Comparison of ENCODE assay signal across 20 cellular contexts in genomic region chr6:11909696-11910132, GRCh38.
DNase-seq lines count a peak whose midpoint lies in the region; ATAC-seq and TF ChIP-seq lines count a peak whose summit lies in the region.
"Had no signal": no experiment of that assay in that cellular context is flagged by ENCODE, and none has a peak within 500 bp of the region (broad histone marks: within the 10 kb centered on the region; RNA-seq: fewer than 3 reads in every experiment).

No MANE protein-coding gene starts in this region.

- H3K4me3 Mint-ChIP-seq in activated T-helper 1 cell treated with anti-CD3 and anti-CD28 coated beads, Interleukin-12 subunit alpha, Interleukin-12 subunit beta, Interleukin-2, Interleukin-4 antibody, amounts not matched to agents 30 ng/mL and 10 ng/mL and 1 ng/mL, durations not matched to agents 14 hours and 24 hours and 36 hours, result no peak overlapping the region
- H3K4me3 Mint-ChIP-seq in stimulated activated naive B cell treated with anti-CD40 and anti-IgM and Interleukin-4, amounts not matched to agents 10 μg/mL and 1 μg/mL and 100 μg/mL, for 72 hours, result no peak overlapping the region
- H3K4me3 Mint-ChIP-seq: CD4-positive, alpha-beta memory T cell; nephron progenitor cell had no signal

- in situ Hi-C loops in brain microvascular endothelial cell (cut with HindIII; ENCODE audit: low pct_ligation_motif_present, low sequenced_read_pairs), result no loop called here

- H3K27me3 ChIP-seq in brain microvascular endothelial cell (replicated peaks) (no peaks in the 10 kb centered on the region), mesendoderm (ENCODE audit: insufficient read depth, low read length, poor library complexity) (no peaks in the 10 kb centered on the region)
- H3K27me3 ChIP-seq: vagina had no signal

- TF ChIP-seq CTCF in AG10803 (conservative IDR thresholded peaks at IDR 0.05; ENCODE audit: low read length) (no peak), brain microvascular endothelial cell (IDR thresholded peaks at IDR 0.05; ENCODE audit: low read depth, low read length, missing control alignments) (no peak)

- H3K9me3 Mint-ChIP-seq in activated T-helper 1 cell treated with anti-CD3 and anti-CD28 coated beads, Interleukin-12 subunit alpha, Interleukin-12 subunit beta, Interleukin-2, Interleukin-4 antibody, amounts not matched to agents 30 ng/mL and 10 ng/mL and 1 ng/mL, durations not matched to agents 14 hours and 24 hours and 36 hours, result peaks cover 3% of the 10 kb centered on the region
- peaks cover 0 to 2% of the 10 kb centered on the region in 2 donors for H3K9me3 Mint-ChIP-seq in stimulated activated naive B cell treated with anti-CD40 and anti-IgM and Interleukin-4, amounts not matched to agents 10 μg/mL and 1 μg/mL and 100 μg/mL, for 72 hours

- H2BK5ac ChIP-seq in mesendoderm (ENCODE audit: low read length), result no peak overlapping the region

- no peak overlapping the region for H4K5ac ChIP-seq in mesendoderm (ENCODE audit: low read length)

- peaks cover 14% of the 10 kb centered on the region for H3K4me1 Mint-ChIP-seq in activated T-helper 1 cell treated with anti-CD3 and anti-CD28 coated beads, Interleukin-12 subunit alpha, Interleukin-12 subunit beta, Interleukin-2, Interleukin-4 antibody, amounts not matched to agents 30 ng/mL and 10 ng/mL and 1 ng/mL, durations not matched to agents 14 hours and 24 hours and 36 hours (ENCODE audit: low read depth)
- peaks cover 0 to 6% of the 10 kb centered on the region in 2 donors for H3K4me1 Mint-ChIP-seq in stimulated activated naive B cell treated with anti-CD40 and anti-IgM and Interleukin-4, amounts not matched to agents 10 μg/mL and 1 μg/mL and 100 μg/mL, for 72 hours
- H3K4me1 Mint-ChIP-seq: CD4-positive, alpha-beta memory T cell; nephron progenitor cell had no signal

- no peak for ATAC-seq in stimulated activated naive B cell treated with anti-CD40 and anti-IgM and Interleukin-4, amounts not matched to agents 10 μg/mL and 1 μg/mL and 100 μg/mL, for 72 hours (replicated peaks)
- no peak for ATAC-seq in GM18867 (IDR thresholded peaks at IDR 0.05; ENCODE audit: unreplicated experiment)
- ATAC-seq: psoas muscle had no signal

- no peaks in the 10 kb centered on the region for H3K36me3 ChIP-seq in brain microvascular endothelial cell (replicated peaks)
- no peaks in the 10 kb centered on the region for H3K36me3 ChIP-seq in mesendoderm (ENCODE audit: control insufficient read depth, insufficient read depth, low read length)
- H3K36me3 ChIP-seq: vagina had no signal

- no peak overlapping the region for H3K4me3 ChIP-seq in AG10803 (ENCODE audit: low read length)
- no peak overlapping the region for H3K4me3 ChIP-seq in brain microvascular endothelial cell (ENCODE audit: low read depth, low read length)
- no peak overlapping the region for H3K4me3 ChIP-seq in mesendoderm (ENCODE audit: low read length)
- H3K4me3 ChIP-seq: psoas muscle, vagina had no signal

- H3K23ac ChIP-seq in mesendoderm (ENCODE audit: low read length), result no peak overlapping the region

- H3K4ac ChIP-seq in mesendoderm (ENCODE audit: low read depth, low read length), result peak overlapping the region; percentile 52

- H3K27ac Mint-ChIP-seq in activated T-helper 1 cell treated with anti-CD3 and anti-CD28 coated beads, Interleukin-12 subunit alpha, Interleukin-12 subunit beta, Interleukin-2, Interleukin-4 antibody, amounts not matched to agents 30 ng/mL and 10 ng/mL and 1 ng/mL, durations not matched to agents 14 hours and 24 hours and 36 hours, result no peak overlapping the region
- no peak overlapping the region for H3K27ac Mint-ChIP-seq in stimulated activated naive B cell treated with anti-CD40 and anti-IgM and Interleukin-4, amounts not matched to agents 10 μg/mL and 1 μg/mL and 100 μg/mL, for 72 hours
- H3K27ac Mint-ChIP-seq: CD4-positive, alpha-beta memory T cell; nephron progenitor cell had no signal

- H3K36me3 Mint-ChIP-seq in activated T-helper 1 cell treated with anti-CD3 and anti-CD28 coated beads, Interleukin-12 subunit alpha, Interleukin-12 subunit beta, Interleukin-2, Interleukin-4 antibody, amounts not matched to agents 30 ng/mL and 10 ng/mL and 1 ng/mL, durations not matched to agents 14 hours and 24 hours and 36 hours (ENCODE audit: low read depth), result peaks cover 1% of the 10 kb centered on the region
- no peaks in the 10 kb centered on the region for H3K36me3 Mint-ChIP-seq in stimulated activated naive B cell treated with anti-CD40 and anti-IgM and Interleukin-4, amounts not matched to agents 10 μg/mL and 1 μg/mL and 100 μg/mL, for 72 hours
- H3K36me3 Mint-ChIP-seq: CD4-positive, alpha-beta memory T cell had no signal

- no peak overlapping the region for H4K8ac ChIP-seq in mesendoderm (ENCODE audit: low read depth, low read length)

- no peak overlapping the region for H3K18ac ChIP-seq in mesendoderm (ENCODE audit: low read length)

- H2AK5ac ChIP-seq in mesendoderm (ENCODE audit: low read length), result no peak overlapping the region

- no CpG with 5 or more reads among the region's 7 CpGs for WGBS in mesendoderm (ENCODE audit: extremely low coverage, insufficient coverage, low lambda C conversion rate)

- H3K27ac ChIP-seq in brain microvascular endothelial cell, result no peak overlapping the region
- no peak overlapping the region for H3K27ac ChIP-seq in mesendoderm (ENCODE audit: low read depth, low read length)
- H3K27ac ChIP-seq: psoas muscle, vagina, VCaP had no signal

- intact Hi-C loops in activated T-helper 1 cell treated with anti-CD3 and anti-CD28 coated beads, Interleukin-12 subunit alpha, Interleukin-12 subunit beta, Interleukin-2, Interleukin-4 antibody, amounts not matched to agents 30 ng/mL and 10 ng/mL and 1 ng/mL, durations not matched to agents 14 hours and 24 hours and 36 hours (cut with micrococcal nuclease), result loop anchor here (5.0 kb wide), 1 partner anchor 252 kb away; no protein-coding TSS in a partner anchor

- DNase-seq in AG10803 (ENCODE audit: low read depth), result peak; percentile 68
- DNase-seq in M059J (ENCODE audit: low read depth), result peak; percentile 66
- DNase-seq in brain microvascular endothelial cell, result peak; percentile 85
- no peak for DNase-seq in mesendoderm
- DNase-seq in NCI-H1417 treated with DMSO at 0.1 percent for 48 hours (lab: John Stamatoyannopoulos, UW), result no peak
- DNase-seq in activated T-helper 1 cell treated with anti-CD3 and anti-CD28 coated beads, Interleukin-12 subunit alpha, Interleukin-12 subunit beta, Interleukin-2, Interleukin-4 antibody, amounts not matched to agents 30 ng/mL and 10 ng/mL and 1 ng/mL, durations not matched to agents 14 hours and 24 hours and 36 hours (ENCODE audit: low spot score), result no peak
- DNase-seq in stimulated activated naive B cell treated with anti-CD40 and anti-IgM and Interleukin-4, amounts not matched to agents 10 μg/mL and 1 μg/mL and 100 μg/mL, for 72 hours, result no peak
- DNase-seq: activated CD4-positive, alpha-beta T cell treated with anti-CD3 and anti-CD28 coated beads, Interleukin-2, amount 50 U/mL, for 4 hours; activated gamma-delta T cell treated with Interleukin-2 at 50 U/mL for 16 hours; CD4-positive, alpha-beta memory T cell; DMS153; NCI-H1105 treated with DMSO at 0.1 percent for 48 hours; NCI-H526; nephron progenitor cell; psoas muscle; SHP77; stimulated activated CD4-positive, alpha-beta T cell treated with anti-CD3 and anti-CD28 coated beads, Interleukin-12 subunit alpha, Interleukin-12 subunit beta, amount 100 ng/mL, for 4 hours had no signal

- H2BK120ac ChIP-seq in mesendoderm (ENCODE audit: low read depth, low read length), result no peak overlapping the region

- no peaks in the 10 kb centered on the region for H3K79me1 ChIP-seq in mesendoderm (ENCODE audit: low read length)

- H3K9ac ChIP-seq in mesendoderm (ENCODE audit: low read length), result no peak overlapping the region

- no peak overlapping the region for H3K56ac ChIP-seq in mesendoderm (ENCODE audit: low read length)

- H3K27me3 Mint-ChIP-seq in activated T-helper 1 cell treated with anti-CD3 and anti-CD28 coated beads, Interleukin-12 subunit alpha, Interleukin-12 subunit beta, Interleukin-2, Interleukin-4 antibody, amounts not matched to agents 30 ng/mL and 10 ng/mL and 1 ng/mL, durations not matched to agents 14 hours and 24 hours and 36 hours (ENCODE audit: insufficient read depth), result peaks cover 6% of the 10 kb centered on the region
- peaks cover 0 to 4% of the 10 kb centered on the region in 2 donors for H3K27me3 Mint-ChIP-seq in stimulated activated naive B cell treated with anti-CD40 and anti-IgM and Interleukin-4, amounts not matched to agents 10 μg/mL and 1 μg/mL and 100 μg/mL, for 72 hours

- no peak overlapping the region for H2BK15ac ChIP-seq in mesendoderm (replicated peaks; ENCODE audit: low read depth)

- H3K4me2 ChIP-seq in mesendoderm (ENCODE audit: low read length), result no peak overlapping the region

- no peaks in the 10 kb centered on the region for H3K4me1 ChIP-seq in mesendoderm (ENCODE audit: control insufficient read depth, low read depth, low read length)
- H3K4me1 ChIP-seq: psoas muscle, vagina had no signal

- H3K79me2 ChIP-seq in mesendoderm (ENCODE audit: control insufficient read depth, insufficient read depth, low read length), result no peaks in the 10 kb centered on the region

Comparison
In these comparisons a context has a peak if more than half of its experiments do, and no peak if none do; other contexts are left out.
1. DNase-seq: peak in AG10803 (single experiment), M059J (single experiment) and brain microvascular endothelial cell (single experiment); none in mesendoderm (single experiment), NCI-H1417 treated with DMSO at 0.1 percent for 48 hours (single experiment), activated T-helper 1 cell treated with anti-CD3 and anti-CD28 coated beads, Interleukin-12 subunit alpha, Interleukin-12 subunit beta, Interleukin-2, Interleukin-4 antibody, amounts not matched to agents 30 ng/mL and 10 ng/mL and 1 ng/mL, durations not matched to agents 14 hours and 24 hours and 36 hours (single experiment) and stimulated activated naive B cell treated with anti-CD40 and anti-IgM and Interleukin-4, amounts not matched to agents 10 μg/mL and 1 μg/mL and 100 μg/mL, for 72 hours (single experiment).